ENCODE assay signal across 1 cellular context in the genomic region with DNA sequence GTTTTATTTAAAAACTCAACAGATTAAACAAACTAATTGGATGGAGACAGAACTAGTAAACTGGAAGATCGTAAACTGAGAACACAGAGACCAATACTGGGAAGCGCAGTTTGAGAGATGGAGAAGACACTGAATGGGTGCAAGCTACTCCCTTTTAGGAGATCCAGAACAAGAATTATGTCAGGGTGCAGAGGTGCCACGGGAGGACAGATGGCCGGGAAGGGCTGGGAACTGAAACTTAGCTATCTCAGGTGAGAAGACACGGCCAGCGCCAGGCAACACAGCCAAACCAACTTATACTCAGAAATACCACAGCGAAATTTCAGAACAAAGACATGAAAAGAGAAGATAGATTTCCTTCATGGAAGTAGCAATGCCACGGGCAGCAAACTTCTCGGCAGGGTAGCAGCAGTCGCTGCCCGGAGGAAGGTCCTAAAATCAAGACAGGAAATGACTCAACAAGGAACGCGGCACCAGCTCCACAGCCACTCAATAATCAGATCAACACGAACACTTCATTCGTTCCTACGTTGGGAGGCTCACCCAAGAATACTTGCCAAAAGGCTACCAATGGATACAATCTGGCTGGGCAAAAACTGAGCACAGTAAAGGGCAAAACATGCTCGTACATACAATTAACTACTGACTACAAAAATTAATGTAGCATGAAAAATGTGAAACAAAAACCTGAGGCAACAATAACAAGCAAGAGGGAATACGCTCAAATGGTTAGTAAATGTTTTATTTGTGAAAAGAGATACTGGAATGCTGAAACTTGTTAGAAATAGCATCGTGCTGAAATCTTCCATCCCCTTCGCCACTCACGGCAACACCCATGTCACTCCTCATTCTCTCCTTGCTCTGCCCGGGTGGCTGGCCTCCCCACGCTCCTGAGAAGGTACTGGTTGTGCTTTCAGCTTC.
A peak's percentile ranks its signal among the peaks of the same experiment; 100 is the strongest.
TF ChIP-seq lines count a peak whose summit lies in the region.

No MANE protein-coding gene starts in this region.

TF ChIP-seq in K562, 482 proteins besides CTCF, POLR2A, EP300 and RAD21 (continued from another document):
- TF ChIP-seq CREM (IDR thresholded peaks at IDR 0.05; ENCODE audit: low read depth) (peak; percentile 38), HIVEP1 (CRISPR knock-in tag; IDR thresholded peaks at IDR 0.05) (no peak), EP400 (IDR thresholded peaks at IDR 0.05) (peak; percentile 40; the same call in 1 of the 2 replicates), GABPA (tag; conservative IDR thresholded peaks at IDR 0.05; ENCODE audit: low read depth) (peak; percentile 65), ATF7 (IDR thresholded peaks at IDR 0.05) (0 out of 2 replicates have a peak, but pooled peaks have one; percentile 17), NR2C1 (IDR thresholded peaks at IDR 0.05) (no peak), NR2C1 (tag; IDR thresholded peaks at IDR 0.05) (no peak), BMI1 (IDR thresholded peaks at IDR 0.05; ENCODE audit: low read length) (no peak), DPF2 (IDR thresholded peaks at IDR 0.05) (peak; percentile 57), NFRKB (IDR thresholded peaks at IDR 0.05; ENCODE audit: low read depth) (peak; percentile 15; the same call in 1 of the 2 replicates), SRSF7 (optimal IDR thresholded peaks at IDR 0.05; ENCODE audit: low read depth, low read length) (no peak), CBX3 (IDR thresholded peaks at IDR 0.05; ENCODE audit: borderline replicate concordance in 1 of 2, low read length in 2 of 2) (no peak), MCM7 (IDR thresholded peaks at IDR 0.05) (no peak), ATF1 (CRISPR knock-in tag; IDR thresholded peaks at IDR 0.05) (no peak), ATF1 (tag; IDR thresholded peaks at IDR 0.05) (peak; percentile 41; the same call in 1 of the 2 replicates), ZNF24 (IDR thresholded peaks at IDR 0.05) (peak; percentile 98), HDAC6 (IDR thresholded peaks at IDR 0.05; ENCODE audit: low read depth, low read length) (no peak), TEAD4 (IDR thresholded peaks at IDR 0.05; ENCODE audit: low read length) (peak; percentile 19; the same call in 1 of the 2 replicates), TEAD4 (CRISPR knock-in tag; IDR thresholded peaks at IDR 0.05; ENCODE audit: borderline replicate concordance) (no peak), SMAD4 (CRISPR knock-in tag; conservative IDR thresholded peaks at IDR 0.05) (peak; percentile 23; the same call in 1 of the 2 replicates), CBFB (CRISPR knock-in tag; IDR thresholded peaks at IDR 0.05) (no peak), ETV1 (tag; conservative IDR thresholded peaks at IDR 0.05; ENCODE audit: low read depth) (peak; percentile 80), ZNF175 (CRISPR knock-in tag; IDR thresholded peaks at IDR 0.05; ENCODE audit: low read depth) (peak; percentile 58; the same call in 1 of the 2 replicates)
- TF ChIP-seq, protein P1, sequence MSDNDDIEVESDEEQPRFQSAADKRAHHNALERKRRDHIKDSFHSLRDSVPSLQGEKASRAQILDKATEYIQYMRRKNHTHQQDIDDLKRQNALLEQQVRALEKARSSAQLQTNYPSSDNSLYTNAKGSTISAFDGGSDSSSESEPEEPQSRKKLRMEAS (CRISPR knock-in tag; IDR thresholded peaks at IDR 0.05) = no peak
